Comparison of ENCODE assay signal across 16 cellular contexts in genomic region chr15:78171864-78172472, GRCh38. TPM values are rescaled to one million over a fixed set of nuclear protein-coding genes. Genes with fewer than 3 reads are reported as not detected.
DNase-seq lines count a peak whose midpoint lies in the region; ATAC-seq and TF ChIP-seq lines count a peak whose summit lies in the region.
"Had no signal": no experiment of that assay in that cellular context is flagged by ENCODE, and none has a peak within 500 bp of the region (broad histone marks: within the 10 kb centered on the region; RNA-seq: fewer than 3 reads in every experiment).

No MANE protein-coding gene starts in this region.

- no peak for DNase-seq in CD14-positive monocyte (ENCODE audit: low spot score)
- peak; percentile 10 for DNase-seq in colonic mucosa
- DNase-seq in spleen, result no peak
- DNase-seq in NCI-H446 treated with DMSO at 0.1 percent for 48 hours (lab: John Stamatoyannopoulos, UW), result no peak
- no peak for DNase-seq in stimulated activated CD4-positive, alpha-beta T cell treated with anti-CD3 and anti-CD28 coated beads, Interleukin-15, amount 100 ng/mL, for 24 hours
- DNase-seq: COR-L47, H7, NCI-H1105 treated with DMSO at 0.1 percent for 48 hours, NCI-H187, NCI-H446, PC-3 had no signal

- peaks cover 50% of the 10 kb centered on the region for H3K4me1 Mint-ChIP-seq in CD14-positive monocyte

- H3K4me1 ChIP-seq in KMS-11 (ENCODE audit: low read depth, poor library complexity, severe bottlenecking), result peaks cover 88% of the 10 kb centered on the region
- H3K4me1 ChIP-seq in colonic mucosa, result no peaks in the 10 kb centered on the region
- H3K4me1 ChIP-seq in spleen, result peaks cover 20 to 88% (median 64%) of the 10 kb centered on the region in 6 donors
- H3K4me1 ChIP-seq: A549 had no signal

- H3K9me3 Mint-ChIP-seq in CD14-positive monocyte, result peaks cover 0 to 4% (median 0%) of the 10 kb centered on the region in 7 donors

- H3K36me3 ChIP-seq in KMS-11 (ENCODE audit: insufficient read depth) (no peaks in the 10 kb centered on the region), colonic mucosa (no peaks in the 10 kb centered on the region), spleen (peaks cover 0 to 60% (median 37%) of the 10 kb centered on the region in 6 donors)

- TF ChIP-seq CTCF in CD14-positive monocyte (IDR thresholded peaks at IDR 0.05), result no peak
- no peak for TF ChIP-seq CTCF in KMS-11 (conservative IDR thresholded peaks at IDR 0.05; ENCODE audit: low read depth, low read length)
- no peak for TF ChIP-seq CTCF in colonic mucosa (IDR thresholded peaks at IDR 0.05)
- TF ChIP-seq CTCF in spleen (IDR thresholded peaks at IDR 0.05 in 8 of 11, conservative IDR thresholded peaks at IDR 0.05 in 3 of 11), result no peak

- H4K20me1 ChIP-seq in KMS-11 (ENCODE audit: insufficient read depth), result no peaks in the 10 kb centered on the region

- peak overlapping the region; percentile 77 to 93 (median 87) for H3K27ac Mint-ChIP-seq in CD14-positive monocyte

- WGBS in spleen, 5 donors, result 87 to 94% (median 91%) methylated on average over 9 of the region's 9 CpGs

- H3K9me3 ChIP-seq in colonic mucosa (no peaks in the 10 kb centered on the region), spleen (no peaks in the 10 kb centered on the region)
- H3K9me3 ChIP-seq: A549 had no signal

- H3K4me3 Mint-ChIP-seq in CD14-positive monocyte, result no peak overlapping the region

- no peaks in the 10 kb centered on the region for H3K79me2 ChIP-seq in KMS-11 (ENCODE audit: insufficient read depth, low read depth)

- peaks cover 0 to 3% (median 2%) of the 10 kb centered on the region in 3 donors for H3K27me3 Mint-ChIP-seq in CD14-positive monocyte (ENCODE audit: low read depth in 3 of 3)

- H3K27me3 ChIP-seq in KMS-11 (ENCODE audit: insufficient read depth, low read depth), result no peaks in the 10 kb centered on the region
- no peaks in the 10 kb centered on the region for H3K27me3 ChIP-seq in colonic mucosa
- H3K27me3 ChIP-seq in spleen (replicated peaks in 1 of 7), result no peaks in the 10 kb centered on the region

- TF ChIP-seq POLR2A in spleen (IDR thresholded peaks at IDR 0.05), result no peak

- peaks cover 41% of the 10 kb centered on the region in 2 donors for H3K36me3 Mint-ChIP-seq in CD14-positive monocyte

- intact Hi-C loops in CD14-positive monocyte (cut with micrococcal nuclease) (no loop called here), colonic mucosa (cut with DNase I) (no loop called here), spleen (cut with DNase I; ENCODE audit: low total_unique reads) (no loop called here)

- H3K4me2 ChIP-seq in KMS-11, result peak overlapping the region; percentile 52; the same call in 1 of the 2 replicates
- H3K4me2 ChIP-seq: A549 had no signal

- H3K4me3 ChIP-seq in KMS-11 (IDR thresholded peaks at IDR 0.05; ENCODE audit: insufficient read depth, low read depth, low read length) (no peak overlapping the region), colonic mucosa (no peak overlapping the region), spleen (no peak overlapping the region)
- H3K4me3 ChIP-seq: A549 had no signal

- no peak for ATAC-seq in GM21717 (IDR thresholded peaks at IDR 0.05; ENCODE audit: unreplicated experiment)
- no peak for ATAC-seq in GM21360 (IDR thresholded peaks at IDR 0.05; ENCODE audit: unreplicated experiment)
- ATAC-seq: A549, PC-3 had no signal

- H3K27ac ChIP-seq in KMS-11 (peak overlapping the region; percentile 45; the same call in 1 of the 2 replicates), colonic mucosa (no peak overlapping the region), spleen (peak overlapping the region in 7 of 8 donors; percentile 54 to 81 (median 73))
- H3K27ac ChIP-seq: A549, C4-2B had no signal

- H3K9ac ChIP-seq in KMS-11 (no peak overlapping the region), colonic mucosa (ENCODE audit: low read depth in 2 of 2, low read length in 2 of 2) (no peak overlapping the region)

- H2AFZ ChIP-seq in KMS-11 (ENCODE audit: low read depth), result no peak overlapping the region

RNA-seq across cellular contexts. Expression of gene IDH3A, which starts 22.8 kb away (rescaled TPM):
- polyA plus RNA-seq in CD14-positive monocyte (10 to 100 TPM; 74.0 to 85.0 TPM), spleen (10 to 100 TPM; 27.6 to 36.5 (median 31.7) TPM)
- total RNA-seq in colonic mucosa (100 to 1,000 TPM; 203 to 264 TPM), spleen (10 to 100 TPM; 63.9 to 90.7 (median 74.0) TPM)

RNA-seq across cellular contexts. Expression of gene CIB2, which starts 40.7 kb away (rescaled TPM):
- polyA plus RNA-seq in CD14-positive monocyte, result under 1 TPM; 0.51 to 0.75 TPM
- 10 to 100 TPM in 1 of 2 donors, 1 to 10 TPM in 1; 6.8 to 14.6 TPM for total RNA-seq in colonic mucosa
- 1 to 10 TPM; 1.0 to 5.0 (median 3.5) TPM for total RNA-seq in spleen
- polyA plus RNA-seq in spleen, result 1 to 10 TPM; 1.7 to 3.2 (median 3.1) TPM
